Comparison of ENCODE assay signal across 7 cellular contexts in genomic region chr1:21573475-21573874, GRCh38.
"Had no signal": no experiment of that assay in that cellular context is flagged by ENCODE, and none has a peak within 500 bp of the region (broad histone marks: within the 10 kb centered on the region; RNA-seq: fewer than 3 reads in every experiment).

No MANE protein-coding gene starts in this region.

- H3K4me3 ChIP-seq: psoas muscle, sigmoid colon, thyroid gland had no signal

- H3K4me1 ChIP-seq: psoas muscle had no signal

- H3K27ac ChIP-seq: psoas muscle, thyroid gland, WERI-Rb-1 had no signal

- H3K27me3 ChIP-seq: sigmoid colon, thyroid gland had no signal

- H3K9me3 ChIP-seq: sigmoid colon, thyroid gland had no signal

- DNase-seq: natural killer cell, occipital lobe had no signal

- FAIRE-seq: colon had no signal

- H3K36me3 ChIP-seq: sigmoid colon, thyroid gland, WERI-Rb-1 had no signal
